In genomic region chr16:19130385-19130784, GRCh38 we compare ENCODE assay signal across 12 cellular contexts. TPM values are rescaled to one million over a fixed set of nuclear protein-coding genes. Genes with fewer than 3 reads are reported as not detected.
DNase-seq lines count a peak whose midpoint lies in the region; ATAC-seq and TF ChIP-seq lines count a peak whose summit lies in the region.
"Had no signal": no experiment of that assay in that cellular context is flagged by ENCODE, and none has a peak within 500 bp of the region (broad histone marks: within the 10 kb centered on the region; RNA-seq: fewer than 3 reads in every experiment).

No MANE protein-coding gene starts in this region.

- H3K4me1 ChIP-seq in heart left ventricle = peaks cover 0 to 66% (median 32%) of the 10 kb centered on the region in 12 donors
- H3K4me1 ChIP-seq in colonic mucosa = peaks cover 10% of the 10 kb centered on the region
- H3K4me1 ChIP-seq in muscle layer of colon (ENCODE audit: insufficient read depth, low read length) = peaks cover 25% of the 10 kb centered on the region
- H3K4me1 ChIP-seq in upper lobe of right lung = peaks cover 38% of the 10 kb centered on the region
- H3K4me1 ChIP-seq: BE2C had no signal

- TF ChIP-seq POLR2A in heart left ventricle (IDR thresholded peaks at IDR 0.05) = no peak

- TF ChIP-seq CTCF in heart left ventricle (IDR thresholded peaks at IDR 0.05) (no peak), colonic mucosa (IDR thresholded peaks at IDR 0.05) (no peak), upper lobe of right lung (IDR thresholded peaks at IDR 0.05) (no peak)

- peak in 1 of 5 donors; percentile 12 for DNase-seq in heart left ventricle
- no peak for DNase-seq in Right ventricle myocardium inferior (ENCODE audit: missing footprints)
- DNase-seq in colonic mucosa = no peak
- no peak for DNase-seq in upper lobe of right lung
- no peak for DNase-seq in T-helper 9 cell
- DNase-seq in stimulated activated CD4-positive, alpha-beta T cell treated with anti-CD3 and anti-CD28 coated beads, Interleukin-12 subunit alpha, Interleukin-12 subunit beta, amount 100 ng/mL, for 4 hours = no peak
- DNase-seq: activated CD4-positive, alpha-beta T cell treated with anti-CD3 and anti-CD28 coated beads, Interleukin-2, amount 50 U/mL, for 1 hour; BE2C; NCI-H1105 treated with DMSO at 0.1 percent for 48 hours; stimulated activated CD4-positive, alpha-beta T cell treated with anti-CD3 and anti-CD28 coated beads, Interleukin-4, amount 100 ng/mL, for 4 hours had no signal

- peak overlapping the region in 5 of 12 donors; percentile 4 to 27 (median 21) for H3K4me3 ChIP-seq in heart left ventricle
- no peak overlapping the region for H3K4me3 ChIP-seq in colonic mucosa
- no peak overlapping the region for H3K4me3 ChIP-seq in muscle layer of colon (ENCODE audit: low read depth in 1 of 2, low read length in 2 of 2)
- peak overlapping the region; percentile 1 for H3K4me3 ChIP-seq in upper lobe of right lung

- ATAC-seq in heart left ventricle (no peak), Right ventricle myocardium inferior (no peak), upper lobe of right lung (no peak), HG03097 (IDR thresholded peaks at IDR 0.05; ENCODE audit: low FRiP score, unreplicated experiment) (no peak)

- H3K9ac ChIP-seq in colonic mucosa (ENCODE audit: low read depth in 2 of 2, low read length in 2 of 2) (peak overlapping the region in 1 of 2 donors; percentile 38), muscle layer of colon (ENCODE audit: low read length) (peak overlapping the region; percentile 6)

- intact Hi-C loops in heart left ventricle (cut with DNase I) (loop anchor here in 3 of 10 donors (2.0 to 10.0 kb wide), 3 partner anchors 16 to 46 kb away; partner anchors contain the start of gene ITPRIPL2 (in 1 of the 3)), Right ventricle myocardium inferior (cut with DNase I) (loop anchor here (2.0 kb wide), 1 partner anchor 16 kb away; no protein-coding TSS in a partner anchor), colonic mucosa (cut with DNase I) (no loop called here), upper lobe of right lung (cut with DNase I) (no loop called here)

- H3K27me3 ChIP-seq in heart left ventricle = no peaks in the 10 kb centered on the region
- H3K27me3 ChIP-seq in colonic mucosa = no peaks in the 10 kb centered on the region
- no peaks in the 10 kb centered on the region for H3K27me3 ChIP-seq in muscle layer of colon (ENCODE audit: control insufficient read depth in 1 of 2, insufficient read depth in 2 of 2, low read length in 2 of 2)
- H3K27me3 ChIP-seq in upper lobe of right lung = no peaks in the 10 kb centered on the region
- H3K27me3 ChIP-seq: BE2C had no signal

- no peaks in the 10 kb centered on the region for H3K36me3 ChIP-seq in heart left ventricle
- H3K36me3 ChIP-seq in colonic mucosa = no peaks in the 10 kb centered on the region
- H3K36me3 ChIP-seq in muscle layer of colon (ENCODE audit: insufficient read depth, low read length) = peaks cover 4% of the 10 kb centered on the region
- H3K36me3 ChIP-seq in upper lobe of right lung = no peaks in the 10 kb centered on the region
- H3K36me3 ChIP-seq: BE2C had no signal

- 68 to 79% (median 73%) methylated on average over 7 of the region's 7 CpGs for WGBS in heart left ventricle, 4 donors

- H3K9me3 ChIP-seq in heart left ventricle (peaks cover 0 to 10% (median 0%) of the 10 kb centered on the region in 12 donors), colonic mucosa (no peaks in the 10 kb centered on the region), muscle layer of colon (ENCODE audit: low read length) (no peaks in the 10 kb centered on the region), upper lobe of right lung (no peaks in the 10 kb centered on the region)
- H3K9me3 ChIP-seq: BE2C had no signal

- H3K27ac ChIP-seq in heart left ventricle (peak overlapping the region; percentile 67 to 94 (median 86)), colonic mucosa (peak overlapping the region; percentile 42), muscle layer of colon (ENCODE audit: low read depth, low read length) (peak overlapping the region; percentile 3), upper lobe of right lung (peak overlapping the region; percentile 81)

RNA-seq across cellular contexts. Expression of gene ITPRIPL2, which starts 16.6 kb away (rescaled TPM):
- total RNA-seq in heart left ventricle (10 to 100 TPM; 11.0 to 43.2 (median 16.3) TPM), Right ventricle myocardium inferior (15.3 TPM), colonic mucosa (10 to 100 TPM; 34.9 to 36.2 TPM), upper lobe of right lung (68.9 TPM)
- polyA plus RNA-seq in heart left ventricle = 1 to 10 TPM; 3.1 to 7.2 TPM

RNA-seq across cellular contexts. Expression of gene SYT17, which starts 37.7 kb away (rescaled TPM):
- 1 to 10 TPM in 3 of 9 donors, under 1 TPM in 6; 0.23 to 5.2 (median 0.76) TPM for total RNA-seq in heart left ventricle
- polyA plus RNA-seq in heart left ventricle = under 1 TPM; 0.38 to 0.53 TPM
- 0.54 TPM for total RNA-seq in Right ventricle myocardium inferior
- 1 to 10 TPM; 5.1 to 5.5 TPM for total RNA-seq in colonic mucosa
- 13.7 TPM for total RNA-seq in upper lobe of right lung

Comparison
In these comparisons a context has a peak if more than half of its experiments do, and no peak if none do; other contexts are left out.
1. H3K27ac ChIP-seq: peak in every context shown above with its lines; median percentile 86 in heart left ventricle; 81 in upper lobe of right lung; 42 in colonic mucosa; 3 in muscle layer of colon.